Comparison of ENCODE assay signal across 24 cellular contexts in the genomic region with DNA sequence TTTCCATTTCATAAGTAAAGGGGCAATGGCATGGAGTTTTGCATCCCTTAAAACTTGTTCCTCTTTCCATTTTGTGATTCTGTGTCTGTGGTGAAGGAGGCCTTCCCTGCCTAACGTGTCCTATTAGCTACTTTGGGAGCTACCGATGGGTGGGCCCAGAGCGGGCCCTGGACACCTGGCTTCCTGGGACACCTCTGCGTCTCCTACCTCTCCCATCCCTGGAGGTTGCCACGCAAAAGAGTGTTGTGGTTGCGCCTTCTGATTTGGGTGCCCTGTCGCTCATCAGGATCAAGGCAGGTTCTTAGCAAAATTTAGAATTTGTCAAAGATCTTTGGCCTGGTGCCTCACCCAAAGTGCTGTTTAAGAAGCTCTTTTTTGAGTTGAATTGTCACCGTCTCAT.
"Had no signal": no experiment of that assay in that cellular context is flagged by ENCODE, and none has a peak within 500 bp of the region (broad histone marks: within the 10 kb centered on the region; RNA-seq: fewer than 3 reads in every experiment).

No MANE protein-coding gene starts in this region.

- H3K27ac Mint-ChIP-seq: natural killer cell treated with Interleukin-12 subunit alpha and Interleukin-12 subunit beta and Interleukin-15 and Interleukin-18, amount 100 ng/mL, for 72 hours; nephron progenitor cell; progenitor cell of endocrine pancreas; stimulated activated effector memory CD8-positive, alpha-beta T cell treated with anti-CD3 and anti-CD28 coated beads, Interleukin-12 subunit alpha, Interleukin-12 subunit beta, amount 100 ng/mL, for 72 hours; stimulated activated naive B cell treated with anti-CD40 and anti-IgM and Interleukin-4, amounts not matched to agents 10 μg/mL and 1 μg/mL and 100 μg/mL, for 72 hours; stimulated activated naive CD8-positive, alpha-beta T cell treated with anti-CD3 and anti-CD28 coated beads, Interleukin-15, Interleukin-2, amounts not matched to agents 100 ng/mL and 50 ng/mL, for 24 hours had no signal

- H3K36me3 Mint-ChIP-seq: naive thymus-derived CD8-positive, alpha-beta T cell; natural killer cell treated with Interleukin-12 subunit alpha and Interleukin-12 subunit beta and Interleukin-15 and Interleukin-18, amount 100 ng/mL, for 72 hours; stimulated activated effector memory CD8-positive, alpha-beta T cell treated with anti-CD3 and anti-CD28 coated beads, Interleukin-12 subunit alpha, Interleukin-12 subunit beta, amount 100 ng/mL, for 72 hours; stimulated activated naive B cell treated with anti-CD40 and anti-IgM and Interleukin-4, amounts not matched to agents 10 μg/mL and 1 μg/mL and 100 μg/mL, for 72 hours had no signal

- ATAC-seq: naive thymus-derived CD8-positive, alpha-beta T cell; natural killer cell treated with Interleukin-12 subunit alpha and Interleukin-12 subunit beta and Interleukin-15 and Interleukin-18, amount 100 ng/mL, for 72 hours; psoas muscle; right cardiac atrium; right lobe of liver; stimulated activated effector memory CD8-positive, alpha-beta T cell treated with anti-CD3 and anti-CD28 coated beads, Interleukin-12 subunit alpha, Interleukin-12 subunit beta, amount 100 ng/mL, for 72 hours; stimulated activated naive B cell treated with anti-CD40 and anti-IgM and Interleukin-4, amounts not matched to agents 10 μg/mL and 1 μg/mL and 100 μg/mL, for 72 hours had no signal

- H3K4me1 Mint-ChIP-seq: neural crest cell; stimulated activated effector memory CD8-positive, alpha-beta T cell treated with anti-CD3 and anti-CD28 coated beads, Interleukin-12 subunit alpha, Interleukin-12 subunit beta, amount 100 ng/mL, for 72 hours; stimulated activated naive B cell treated with anti-CD40 and anti-IgM and Interleukin-4, amounts not matched to agents 10 μg/mL and 1 μg/mL and 100 μg/mL, for 72 hours had no signal

- H3K9me3 Mint-ChIP-seq: natural killer cell treated with Interleukin-12 subunit alpha and Interleukin-12 subunit beta and Interleukin-15 and Interleukin-18, amount 100 ng/mL, for 72 hours; stimulated activated effector memory CD8-positive, alpha-beta T cell treated with anti-CD3 and anti-CD28 coated beads, Interleukin-12 subunit alpha, Interleukin-12 subunit beta, amount 100 ng/mL, for 72 hours; stimulated activated naive CD8-positive, alpha-beta T cell treated with anti-CD3 and anti-CD28 coated beads, Interleukin-15, Interleukin-2, amounts not matched to agents 100 ng/mL and 50 ng/mL, for 24 hours had no signal

- H3K27me3 Mint-ChIP-seq: naive thymus-derived CD8-positive, alpha-beta T cell; stimulated activated naive CD8-positive, alpha-beta T cell treated with anti-CD3 and anti-CD28 coated beads, Interleukin-15, Interleukin-2, amounts not matched to agents 100 ng/mL and 50 ng/mL, for 24 hours had no signal

- H3K4me3 Mint-ChIP-seq: naive thymus-derived CD8-positive, alpha-beta T cell; natural killer cell treated with Interleukin-12 subunit alpha and Interleukin-12 subunit beta and Interleukin-15 and Interleukin-18, amount 100 ng/mL, for 72 hours; nephron progenitor cell; neural crest cell; stimulated activated effector memory CD8-positive, alpha-beta T cell treated with anti-CD3 and anti-CD28 coated beads, Interleukin-12 subunit alpha, Interleukin-12 subunit beta, amount 100 ng/mL, for 72 hours; stimulated activated naive B cell treated with anti-CD40 and anti-IgM and Interleukin-4, amounts not matched to agents 10 μg/mL and 1 μg/mL and 100 μg/mL, for 72 hours; stimulated activated naive CD8-positive, alpha-beta T cell treated with anti-CD3 and anti-CD28 coated beads, Interleukin-15, Interleukin-2, amounts not matched to agents 100 ng/mL and 50 ng/mL, for 24 hours had no signal

- DNase-seq: naive thymus-derived CD8-positive, alpha-beta T cell; nephron progenitor cell; nucleus accumbens; ovary; posterior cingulate gyrus; psoas muscle; right cardiac atrium; right lobe of liver; sigmoid colon; small intestine; stimulated activated CD4-positive, alpha-beta T cell treated with anti-CD3 and anti-CD28 coated beads, Interleukin-15, amount 100 ng/mL, for 24 hours; stimulated activated CD4-positive, alpha-beta T cell treated with anti-CD3 and anti-CD28 coated beads, Interleukin-2, amount 100 ng/mL, for 24 hours; stimulated activated CD4-positive, alpha-beta T cell treated with anti-CD3 and anti-CD28 coated beads, Interleukin-2, amount 100 ng/mL, for 48 hours; stimulated activated CD4-positive, alpha-beta T cell treated with anti-CD3 and anti-CD28 coated beads, Interleukin-4, amount 100 ng/mL, for 24 hours; stimulated activated naive B cell treated with anti-CD40 and anti-IgM and Interleukin-4, amounts not matched to agents 10 μg/mL and 1 μg/mL and 100 μg/mL, for 72 hours; stimulated activated naive CD4-positive, alpha-beta T cell treated with Interleukin-2 at 50 U/mL for 16 hours; stomach; thyroid gland; trophoblast cell had no signal
